In the genomic region with DNA sequence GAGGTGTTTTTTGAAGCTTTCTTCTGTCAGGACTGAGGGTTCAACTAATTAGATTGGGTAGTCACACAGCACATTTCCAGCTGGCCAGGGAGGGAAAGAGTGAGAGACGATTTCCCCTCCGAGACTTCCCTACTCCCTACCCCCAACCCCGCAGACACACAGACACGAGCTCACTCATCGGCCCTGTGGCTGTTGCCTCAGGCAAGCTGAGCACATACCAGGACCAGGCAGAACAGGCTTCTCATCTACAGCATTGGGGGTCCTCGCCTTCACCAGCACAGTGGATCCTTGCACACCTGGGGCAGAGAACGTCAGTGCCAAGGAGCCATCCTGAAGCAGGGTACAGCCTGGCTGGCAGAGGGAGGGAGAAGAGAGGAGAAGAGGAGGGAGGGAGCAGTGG, we compare ENCODE assay signal across 27 cellular contexts.
"Had no signal": no experiment of that assay in that cellular context is flagged by ENCODE, and none has a peak within 500 bp of the region (broad histone marks: within the 10 kb centered on the region; RNA-seq: fewer than 3 reads in every experiment).

No MANE protein-coding gene starts in this region.

- H3K4me1 Mint-ChIP-seq: immature natural killer cell; naive thymus-derived CD8-positive, alpha-beta T cell; nephron progenitor cell had no signal

- H3K36me3 Mint-ChIP-seq: immature natural killer cell; naive thymus-derived CD8-positive, alpha-beta T cell had no signal

- H3K27ac Mint-ChIP-seq: immature natural killer cell; naive thymus-derived CD8-positive, alpha-beta T cell; nephron progenitor cell had no signal

- H3K4me1 ChIP-seq: esophagus muscularis mucosa, foreskin keratinocyte, gastroesophageal sphincter, left lung, right lobe of liver, testis, tibial nerve, upper lobe of right lung, uterus had no signal

- H3K27me3 ChIP-seq: esophagus muscularis mucosa, foreskin keratinocyte, gastroesophageal sphincter, heart right ventricle, left lung, ovary, right lobe of liver, testis, tibial nerve, upper lobe of right lung, uterus had no signal

- H3K9me3 Mint-ChIP-seq: nephron progenitor cell had no signal

- DNase-seq: dermis blood vessel endothelial cell; effector memory CD4-positive, alpha-beta T cell; foreskin keratinocyte; heart right ventricle; hippocampal formation; immature natural killer cell; left lung; mesenchymal stem cell; midbrain; naive thymus-derived CD8-positive, alpha-beta T cell; nephron progenitor cell; occipital lobe; ovary; posterior cingulate gyrus; right lobe of liver; small intestine; stimulated activated CD4-positive, alpha-beta T cell treated with anti-CD3 and anti-CD28 coated beads, Interleukin-15, amount 100 ng/mL, for 24 hours; stimulated activated CD4-positive, alpha-beta T cell treated with anti-CD3 and anti-CD28 coated beads, Interleukin-2, amount 100 ng/mL, for 48 hours; stimulated activated naive CD4-positive, alpha-beta T cell; substantia nigra; testis; upper lobe of right lung; uterus had no signal

- H3K27ac ChIP-seq: coronary artery, esophagus muscularis mucosa, foreskin keratinocyte, gastroesophageal sphincter, heart right ventricle, left lung, ovary, right lobe of liver, testis, tibial nerve, upper lobe of right lung, uterus had no signal

- H3K36me3 ChIP-seq: esophagus muscularis mucosa, gastroesophageal sphincter, heart right ventricle, left lung, ovary, right lobe of liver, tibial nerve, upper lobe of right lung, uterus had no signal

- ATAC-seq: foreskin keratinocyte; gastroesophageal sphincter; left lung; naive thymus-derived CD8-positive, alpha-beta T cell; upper lobe of right lung had no signal

- H3K4me3 Mint-ChIP-seq: immature natural killer cell; naive thymus-derived CD8-positive, alpha-beta T cell; nephron progenitor cell had no signal

- H3K4me3 ChIP-seq: coronary artery, esophagus muscularis mucosa, gastroesophageal sphincter, heart right ventricle, left lung, ovary, right lobe of liver, testis, tibial nerve, upper lobe of right lung, uterus had no signal

- H3K9me3 ChIP-seq: esophagus muscularis mucosa, gastroesophageal sphincter, heart right ventricle, left lung, ovary, right lobe of liver, testis, tibial nerve, upper lobe of right lung, uterus had no signal
